1 cellular context compared by ENCODE assay signal in genomic region chr4:123892368-123892961, GRCh38.
TF ChIP-seq lines count a peak whose summit lies in the region.

No MANE protein-coding gene starts in this region.

TF ChIP-seq in IMR-90, 13 proteins besides CTCF, POLR2A, EP300 and RAD21 (continued from another document):
- TF ChIP-seq CEBPB (IDR thresholded peaks at IDR 0.05; ENCODE audit: low read depth, low read length) (no peak), RCOR1 (IDR thresholded peaks at IDR 0.05; ENCODE audit: insufficient replicate concordance, low read length) (no peak), CHD1 (IDR thresholded peaks at IDR 0.05; ENCODE audit: low read depth, low read length) (no peak), USF2 (IDR thresholded peaks at IDR 0.05; ENCODE audit: low read depth, low read length) (no peak), MAFK (IDR thresholded peaks at IDR 0.05; ENCODE audit: low read depth, low read length) (no peak), ELK1 (IDR thresholded peaks at IDR 0.05; ENCODE audit: borderline replicate concordance, low read depth, low read length) (no peak), MAZ (IDR thresholded peaks at IDR 0.05; ENCODE audit: borderline replicate concordance, low read depth, low read length) (no peak), FOS (IDR thresholded peaks at IDR 0.05; ENCODE audit: low read depth, low read length) (no peak)
